27 cellular contexts compared by ENCODE assay signal in genomic region chr11:106520146-106520912, GRCh38.
DNase-seq lines count a peak whose midpoint lies in the region; ATAC-seq, FAIRE-seq and TF ChIP-seq lines count a peak whose summit lies in the region.
"Had no signal": no experiment of that assay in that cellular context is flagged by ENCODE, and none has a peak within 500 bp of the region (broad histone marks: within the 10 kb centered on the region; RNA-seq: fewer than 3 reads in every experiment).

No MANE protein-coding gene starts in this region.

- H3K27me3 Mint-ChIP-seq in natural killer cell (ENCODE audit: low read depth in 2 of 2): no peaks in the 10 kb centered on the region
- H3K27me3 Mint-ChIP-seq: CD4-positive, alpha-beta T cell had no signal

- no peaks in the 10 kb centered on the region for H3K9me3 ChIP-seq in neuron (ENCODE audit: low read length)
- H3K9me3 ChIP-seq: BLaER1 treated with 17β-estradiol and CSF1 and Interleukin-3, amounts not matched to agents 10 nM and 100 nM; SJCRH30 had no signal

- no peak for FAIRE-seq in bronchial epithelial cell (lab: Jason Lieb, UNC)
- FAIRE-seq: D721Med, H1, HepG2 had no signal

- no peaks in the 10 kb centered on the region for H3K27me3 ChIP-seq in bronchial epithelial cell (ENCODE audit: control insufficient read depth, insufficient read depth, low read length)
- H3K27me3 ChIP-seq in neuron (ENCODE audit: insufficient read depth, low read length): no peaks in the 10 kb centered on the region
- H3K27me3 ChIP-seq: BLaER1 treated with 17β-estradiol and CSF1 and Interleukin-3, amounts not matched to agents 10 nM and 100 nM; SJCRH30 had no signal

- no peak for ATAC-seq in stimulated activated naive CD8-positive, alpha-beta T cell treated with anti-CD3 and anti-CD28 coated beads, Interleukin-15, Interleukin-2, amounts not matched to agents 100 U/mL and 50 U/mL, for 24 hours
- no peak for ATAC-seq in natural killer cell
- ATAC-seq: HCT116, HepG2, Right ventricle myocardium inferior had no signal

- H3K4me1 Mint-ChIP-seq in natural killer cell: no peaks in the 10 kb centered on the region

- DNase-seq in AG10803 (ENCODE audit: low read depth) (peak; percentile 13), LHCN-M2 (ENCODE audit: low read depth) (peak; percentile 40), bronchial epithelial cell (ENCODE audit: low read depth) (peak; percentile 21), H4 (ENCODE audit: low spot score) (no peak), natural killer cell (no peak)
- no peak for DNase-seq in stimulated activated naive CD8-positive, alpha-beta T cell treated with anti-CD3 and anti-CD28 coated beads, Interleukin-15, Interleukin-2, amounts not matched to agents 100 U/mL and 50 U/mL, for 24 hours
- DNase-seq: 8988T; AML-193; CD4-positive, alpha-beta T cell; Karpas-422; MV-4-11; NCI-H1105; NCI-H1436 treated with DMSO at 0.1 percent for 48 hours; NCI-H187 treated with DMSO at 0.1 percent for 48 hours; NCI-H2107; NCI-H524 treated with DMSO at 0.1 percent for 48 hours; NCI-H774; NK-92 treated with Interleukin-12 subunit alpha and Interleukin-12 subunit beta, amount 100 ng/mL, for 24 hours; PC-9; SJCRH30 had no signal

- peaks cover 8 to 19% of the 10 kb centered on the region in 2 donors for H3K9me3 Mint-ChIP-seq in natural killer cell

- peaks cover 7% of the 10 kb centered on the region for H3K4me1 ChIP-seq in neuron (ENCODE audit: insufficient read depth, low read length)
- H3K4me1 ChIP-seq: BLaER1 treated with 17β-estradiol and CSF1 and Interleukin-3, amounts not matched to agents 10 nM and 100 nM; SJCRH30 had no signal

- peak overlapping the region; percentile 15 for H2AFZ ChIP-seq in neuron (ENCODE audit: low read depth, low read length)
- H2AFZ ChIP-seq: PC-9 had no signal

- H3K27ac Mint-ChIP-seq in natural killer cell: no peak overlapping the region
- H3K27ac Mint-ChIP-seq: CD4-positive, alpha-beta T cell had no signal

- H3K36me3 ChIP-seq in bronchial epithelial cell (ENCODE audit: control insufficient read depth, insufficient read depth, low read length) (no peaks in the 10 kb centered on the region), neuron (ENCODE audit: insufficient read depth, low read length) (no peaks in the 10 kb centered on the region)
- H3K36me3 ChIP-seq: BLaER1 treated with 17β-estradiol and CSF1 and Interleukin-3, amounts not matched to agents 10 nM and 100 nM; SJCRH30 had no signal

- H3K4me3 Mint-ChIP-seq in natural killer cell: no peak overlapping the region
- H3K4me3 Mint-ChIP-seq: CD4-positive, alpha-beta T cell had no signal

- intact Hi-C loops in natural killer cell (cut with micrococcal nuclease): no loop called here

- peaks cover 11% of the 10 kb centered on the region for H3K36me3 Mint-ChIP-seq in natural killer cell

- no peak overlapping the region for H3K4me3 ChIP-seq in AG10803 (ENCODE audit: low read length)
- H3K4me3 ChIP-seq in bronchial epithelial cell (ENCODE audit: low read depth, low read length): no peak overlapping the region
- no peak overlapping the region for H3K4me3 ChIP-seq in neuron (ENCODE audit: low read length)
- H3K4me3 ChIP-seq: BLaER1 treated with 17β-estradiol and CSF1 and Interleukin-3, amounts not matched to agents 10 nM and 100 nM; PC-9; SJCRH30 had no signal

- no peak for TF ChIP-seq CTCF in AG10803 (conservative IDR thresholded peaks at IDR 0.05; ENCODE audit: low read length)
- no peak for TF ChIP-seq CTCF in bronchial epithelial cell (IDR thresholded peaks at IDR 0.05; ENCODE audit: insufficient read depth, low read length, severe bottlenecking)
- no peak for TF ChIP-seq CTCF in natural killer cell (IDR thresholded peaks at IDR 0.05)

Comparison
In these comparisons a context has a peak if more than half of its experiments do, and no peak if none do; other contexts are left out.
1. DNase-seq: peak in AG10803 (single experiment), LHCN-M2 (single experiment) and bronchial epithelial cell (single experiment); none in H4 (single experiment), stimulated activated naive CD8-positive, alpha-beta T cell treated with anti-CD3 and anti-CD28 coated beads, Interleukin-15, Interleukin-2, amounts not matched to agents 100 U/mL and 50 U/mL, for 24 hours (single experiment) and natural killer cell (single experiment).